ENCODE assay signal across 1 cellular context in genomic region chr3:197736491-197737318, GRCh38.
TF ChIP-seq lines count a peak whose summit lies in the region.

TSS of gene RUBCN (minus strand) at chr3:197736904. CDS start at chr3:197736719, 185 bp downstream.

TF ChIP-seq in K562, 482 proteins besides CTCF, POLR2A, EP300 and RAD21 (continued from another document):
- TF ChIP-seq, protein P1, sequence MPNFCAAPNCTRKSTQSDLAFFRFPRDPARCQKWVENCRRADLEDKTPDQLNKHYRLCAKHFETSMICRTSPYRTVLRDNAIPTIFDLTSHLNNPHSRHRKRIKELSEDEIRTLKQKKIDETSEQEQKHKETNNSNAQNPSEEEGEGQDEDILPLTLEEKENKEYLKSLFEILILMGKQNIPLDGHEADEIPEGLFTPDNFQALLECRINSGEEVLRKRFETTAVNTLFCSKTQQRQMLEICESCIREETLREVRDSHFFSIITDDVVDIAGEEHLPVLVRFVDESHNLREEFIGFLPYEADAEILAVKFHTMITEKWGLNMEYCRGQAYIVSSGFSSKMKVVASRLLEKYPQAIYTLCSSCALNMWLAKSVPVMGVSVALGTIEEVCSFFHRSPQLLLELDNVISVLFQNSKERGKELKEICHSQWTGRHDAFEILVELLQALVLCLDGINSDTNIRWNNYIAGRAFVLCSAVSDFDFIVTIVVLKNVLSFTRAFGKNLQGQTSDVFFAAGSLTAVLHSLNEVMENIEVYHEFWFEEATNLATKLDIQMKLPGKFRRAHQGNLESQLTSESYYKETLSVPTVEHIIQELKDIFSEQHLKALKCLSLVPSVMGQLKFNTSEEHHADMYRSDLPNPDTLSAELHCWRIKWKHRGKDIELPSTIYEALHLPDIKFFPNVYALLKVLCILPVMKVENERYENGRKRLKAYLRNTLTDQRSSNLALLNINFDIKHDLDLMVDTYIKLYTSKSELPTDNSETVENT (CRISPR knock-in tag; IDR thresholded peaks at IDR 0.05), result 0 out of 2 replicates have a peak, but pooled peaks have one; percentile 49
- TF ChIP-seq SMAD1 (IDR thresholded peaks at IDR 0.05; ENCODE audit: low read depth, low read length, partially characterized antibody) (peak; percentile 52), ARNT (IDR thresholded peaks at IDR 0.05) (no peak), ZBTB8A (IDR thresholded peaks at IDR 0.05; ENCODE audit: partially characterized antibody) (no peak), GTF2E2 (tag; IDR thresholded peaks at IDR 0.05) (no peak), ZZZ3 (IDR thresholded peaks at IDR 0.05) (no peak), TSC22D4 (tag; IDR thresholded peaks at IDR 0.05) (no peak), ERF (CRISPR knock-in tag; IDR thresholded peaks at IDR 0.05) (no peak), SMARCA4 (IDR thresholded peaks at IDR 0.05) (no peak), NONO (IDR thresholded peaks at IDR 0.05; ENCODE audit: low read depth in 2 of 2, low read length in 1 of 2) (peak in 1 of 2 experiments; percentile 42; a peak in 1 of 4 replicates), SRSF3 (IDR thresholded peaks at IDR 0.05; ENCODE audit: insufficient read depth, low read length) (no peak), PKNOX1 (IDR thresholded peaks at IDR 0.05) (no peak), GTF2F1 (IDR thresholded peaks at IDR 0.05; ENCODE audit: low read depth, low read length) (no peak), ZNF133 (CRISPR knock-in tag; IDR thresholded peaks at IDR 0.05) (no peak), ZNF12 (CRISPR knock-in tag; IDR thresholded peaks at IDR 0.05) (no peak), ZNF184 (CRISPR knock-in tag; IDR thresholded peaks at IDR 0.05) (no peak), ATF2 (CRISPR knock-in tag; IDR thresholded peaks at IDR 0.05) (no peak), KLF13 (tag; IDR thresholded peaks at IDR 0.05; ENCODE audit: borderline replicate concordance, low read depth) (no peak), KLF10 (CRISPR knock-in tag; IDR thresholded peaks at IDR 0.05) (no peak), RHOXF2B (CRISPR knock-in tag; conservative IDR thresholded peaks at IDR 0.05) (no peak), ZNF561 (CRISPR knock-in tag; conservative IDR thresholded peaks at IDR 0.05) (no peak), FOXP1 (CRISPR knock-in tag; IDR thresholded peaks at IDR 0.05) (peak; percentile 78), FOS (IDR thresholded peaks at IDR 0.05; ENCODE audit: extremely low read depth, insufficient read length) (peak; percentile 61), E4F1 (CRISPR knock-in tag; IDR thresholded peaks at IDR 0.05; ENCODE audit: borderline replicate concordance) (no peak), DDX20 (tag; IDR thresholded peaks at IDR 0.05; ENCODE audit: low read depth) (no peak), ATF1 (CRISPR knock-in tag; IDR thresholded peaks at IDR 0.05) (no peak), ATF1 (tag; IDR thresholded peaks at IDR 0.05) (peak; percentile 83), HNRNPK (IDR thresholded peaks at IDR 0.05; ENCODE audit: low read depth, low read length, poor library complexity, severe bottlenecking) (no peak), ZNF217 (CRISPR knock-in tag; IDR thresholded peaks at IDR 0.05) (no peak), CXXC5 (CRISPR knock-in tag; IDR thresholded peaks at IDR 0.05) (peak; percentile 91), TCF7L2 (IDR thresholded peaks at IDR 0.05; ENCODE audit: low read depth, low read length) (no peak), RBM39 (optimal IDR thresholded peaks at IDR 0.05; ENCODE audit: low read depth, low read length) (no peak), ZBTB7A (IDR thresholded peaks at IDR 0.05; ENCODE audit: borderline replicate concordance, control insufficient read depth, low read depth, low read length) (0 out of 2 replicates have a peak, but pooled peaks have one; percentile 20), SFPQ (IDR thresholded peaks at IDR 0.05; ENCODE audit: low read depth, low read length) (no peak), SETDB1 (IDR thresholded peaks at IDR 0.05; ENCODE audit: low read length) (no peak), BCOR (IDR thresholded peaks at IDR 0.05) (no peak), BRD9 (IDR thresholded peaks at IDR 0.05; ENCODE audit: low read depth, partially characterized antibody) (peak; percentile 57), OTX1 (CRISPR knock-in tag; IDR thresholded peaks at IDR 0.05) (no peak), CREM (IDR thresholded peaks at IDR 0.05; ENCODE audit: low read depth) (peak; percentile 80), ZNF444 (CRISPR knock-in tag; IDR thresholded peaks at IDR 0.05) (no peak), GABPA (tag; conservative IDR thresholded peaks at IDR 0.05; ENCODE audit: low read depth) (peak; percentile 91), HIVEP1 (CRISPR knock-in tag; IDR thresholded peaks at IDR 0.05) (no peak), RBFOX2 (IDR thresholded peaks at IDR 0.05; ENCODE audit: low read depth, low read length) (peak; percentile 90), SIRT6 (IDR thresholded peaks at IDR 0.05; ENCODE audit: low read depth, low read length) (no peak), HCFC1 (IDR thresholded peaks at IDR 0.05; ENCODE audit: low read depth, low read length) (peak; percentile 89), YBX1 (IDR thresholded peaks at IDR 0.05) (no peak), ZSCAN32 (CRISPR knock-in tag; IDR thresholded peaks at IDR 0.05) (0 out of 2 replicates have a peak, but pooled peaks have one; percentile 8), DPF2 (IDR thresholded peaks at IDR 0.05) (no peak), ZNF263 (CRISPR knock-in tag; IDR thresholded peaks at IDR 0.05; ENCODE audit: borderline replicate concordance) (no peak), IRF9 (tag; IDR thresholded peaks at IDR 0.05) (no peak), ZNF3 (CRISPR knock-in tag; IDR thresholded peaks at IDR 0.05) (no peak), BRD4 (IDR thresholded peaks at IDR 0.05) (no peak), ZNF699 (CRISPR knock-in tag; IDR thresholded peaks at IDR 0.05; ENCODE audit: insufficient replicate concordance) (no peak), PHF20 (IDR thresholded peaks at IDR 0.05; ENCODE audit: partially characterized antibody) (peak; percentile 42), ARID1B (IDR thresholded peaks at IDR 0.05) (no peak), MED1 (CRISPR knock-in tag; IDR thresholded peaks at IDR 0.05; ENCODE audit: borderline replicate concordance) (no peak), ZNF707 (CRISPR knock-in tag; conservative IDR thresholded peaks at IDR 0.05) (no peak), SNRNP70 (optimal IDR thresholded peaks at IDR 0.05; ENCODE audit: low read depth, low read length) (no peak)
- TF ChIP-seq, protein P2, sequence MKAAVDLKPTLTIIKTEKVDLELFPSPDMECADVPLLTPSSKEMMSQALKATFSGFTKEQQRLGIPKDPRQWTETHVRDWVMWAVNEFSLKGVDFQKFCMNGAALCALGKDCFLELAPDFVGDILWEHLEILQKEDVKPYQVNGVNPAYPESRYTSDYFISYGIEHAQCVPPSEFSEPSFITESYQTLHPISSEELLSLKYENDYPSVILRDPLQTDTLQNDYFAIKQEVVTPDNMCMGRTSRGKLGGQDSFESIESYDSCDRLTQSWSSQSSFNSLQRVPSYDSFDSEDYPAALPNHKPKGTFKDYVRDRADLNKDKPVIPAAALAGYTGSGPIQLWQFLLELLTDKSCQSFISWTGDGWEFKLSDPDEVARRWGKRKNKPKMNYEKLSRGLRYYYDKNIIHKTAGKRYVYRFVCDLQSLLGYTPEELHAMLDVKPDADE (conservative IDR thresholded peaks at IDR 0.05; ENCODE audit: control insufficient read depth, low read depth, low read length), result peak; percentile 88; the same call in 1 of the 2 replicates
